Comparison of ENCODE assay signal across 21 cellular contexts in the genomic region with DNA sequence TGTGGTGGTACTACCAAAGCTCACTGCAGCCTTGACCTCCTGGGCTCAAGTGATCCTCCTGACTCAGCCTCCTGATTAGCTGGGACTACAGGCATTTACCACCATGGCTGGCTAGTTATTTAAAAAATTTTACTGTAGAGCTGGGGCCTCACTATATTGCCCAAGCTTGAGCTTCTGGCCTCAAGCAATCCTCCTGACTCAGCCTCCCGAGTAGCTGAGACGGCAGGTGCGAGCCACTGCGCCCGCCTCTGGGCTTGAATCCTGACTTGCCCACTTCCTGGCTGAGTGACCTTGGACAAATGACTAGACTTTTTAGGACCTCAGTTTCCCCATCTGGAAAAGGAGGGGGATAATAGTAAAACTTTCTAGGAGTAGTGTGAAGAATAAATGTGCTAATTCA. TPM values are rescaled to one million over a fixed set of nuclear protein-coding genes. Genes with fewer than 3 reads are reported as not detected.
"Had no signal": no experiment of that assay in that cellular context is flagged by ENCODE, and none has a peak within 500 bp of the region (broad histone marks: within the 10 kb centered on the region; RNA-seq: fewer than 3 reads in every experiment).

No MANE protein-coding gene starts in this region.

- ATAC-seq: heart right ventricle; mucosa of descending colon; naive thymus-derived CD4-positive, alpha-beta T cell; natural killer cell treated with Interleukin-12 subunit alpha and Interleukin-12 subunit beta and Interleukin-15 and Interleukin-18, amount 100 ng/mL, for 72 hours; sciatic nerve; stimulated activated effector memory CD8-positive, alpha-beta T cell treated with anti-CD3 and anti-CD28 coated beads, Interleukin-12 subunit alpha, Interleukin-12 subunit beta, amount 100 ng/mL, for 72 hours; upper lobe of right lung had no signal

- H3K36me3 ChIP-seq: heart right ventricle, left ventricle myocardium inferior, ovary, right atrium auricular region, spleen, transverse colon, upper lobe of right lung had no signal

- DNase-seq: heart right ventricle; islet precursor cell; left ventricle myocardium inferior; mesendoderm; midbrain; mucosa of descending colon; naive thymus-derived CD4-positive, alpha-beta T cell; ovary; small intestine; spleen; stimulated activated CD4-positive, alpha-beta T cell treated with anti-CD3 and anti-CD28 coated beads, Interleukin-4, amount 100 ng/mL, for 24 hours; stimulated activated naive CD4-positive, alpha-beta T cell; substantia nigra; transverse colon; upper lobe of right lung had no signal

- H3K27me3 ChIP-seq: heart right ventricle, hepatocyte, ovary, right atrium auricular region, transverse colon, upper lobe of right lung had no signal

- H3K27ac ChIP-seq: heart right ventricle, hepatocyte, left ventricle myocardium inferior, ovary, right atrium auricular region, spleen, upper lobe of right lung had no signal

- H3K9me3 ChIP-seq: heart right ventricle, left ventricle myocardium inferior, mucosa of descending colon, ovary, right atrium auricular region, spleen, transverse colon, upper lobe of right lung had no signal

- H3K4me1 ChIP-seq: spleen, upper lobe of right lung had no signal

- H3K4me3 ChIP-seq: heart right ventricle, hepatocyte, left ventricle myocardium inferior, lung, mucosa of descending colon, ovary, right atrium auricular region, spleen, transverse colon, upper lobe of right lung had no signal

RNA-seq across cellular contexts. Expression of a gene that starts 32.1 kb away (rescaled TPM):
- polyA plus RNA-seq: naive thymus-derived CD4-positive, alpha-beta T cell had no signal
